ENCODE assay signal across 27 cellular contexts in genomic region chr1:233530665-233531386, GRCh38.
"Had no signal": no experiment of that assay in that cellular context is flagged by ENCODE, and none has a peak within 500 bp of the region (broad histone marks: within the 10 kb centered on the region; RNA-seq: fewer than 3 reads in every experiment).

No MANE protein-coding gene starts in this region.

- H3K27me3 Mint-ChIP-seq: memory B cell had no signal

- H3K36me3 Mint-ChIP-seq: memory B cell; naive thymus-derived CD4-positive, alpha-beta T cell had no signal

- H3K4me1 ChIP-seq: esophagus muscularis mucosa, foreskin keratinocyte, gastroesophageal sphincter, heart right ventricle, left lung, lower lobe of right lung had no signal

- H3K27ac ChIP-seq: coronary artery, dorsolateral prefrontal cortex, epithelial cell of prostate, esophagus muscularis mucosa, foreskin keratinocyte, gastroesophageal sphincter, heart right ventricle, left lung, lower lobe of right lung had no signal

- H3K36me3 ChIP-seq: esophagus muscularis mucosa, gastroesophageal sphincter, heart right ventricle, left lung, lower lobe of right lung had no signal

- H3K27me3 ChIP-seq: dorsolateral prefrontal cortex, esophagus muscularis mucosa, left lung had no signal

- ATAC-seq: foreskin keratinocyte; gastroesophageal sphincter; heart right ventricle; left cardiac atrium; left lung; left ventricle myocardium superior; lower lobe of right lung; naive thymus-derived CD4-positive, alpha-beta T cell had no signal

- H3K9me3 Mint-ChIP-seq: memory B cell had no signal

- H3K9me3 ChIP-seq: esophagus muscularis mucosa, lower lobe of right lung had no signal

- DNase-seq: dermis blood vessel endothelial cell; dorsolateral prefrontal cortex; effector CD4-positive, alpha-beta T cell; effector memory CD4-positive, alpha-beta T cell; erythroblast; foreskin keratinocyte; glutamatergic neuron; head of caudate nucleus; heart right ventricle; hippocampal formation; left cardiac atrium; left lung; left ventricle myocardium superior; lower lobe of right lung; mesendoderm; midbrain; naive thymus-derived CD4-positive, alpha-beta T cell had no signal

- FAIRE-seq: colon, endothelial cell of umbilical vein, frontal cortex, islet of Langerhans, keratinocyte had no signal

- H3K4me3 Mint-ChIP-seq: memory B cell; naive thymus-derived CD4-positive, alpha-beta T cell had no signal

- H3K4me3 ChIP-seq: coronary artery, dorsolateral prefrontal cortex, esophagus muscularis mucosa, gastroesophageal sphincter, heart right ventricle, left lung, lower lobe of right lung had no signal

- H3K4me1 Mint-ChIP-seq: memory B cell; naive thymus-derived CD4-positive, alpha-beta T cell had no signal

- H3K27ac Mint-ChIP-seq: memory B cell; naive thymus-derived CD4-positive, alpha-beta T cell had no signal
